Comparison of ENCODE assay signal across 8 cellular contexts in genomic region chr22:32474635-32475427, GRCh38. TPM values are rescaled to one million over a fixed set of nuclear protein-coding genes. Genes with fewer than 3 reads are reported as not detected.
DNase-seq lines count a peak whose midpoint lies in the region; ATAC-seq lines count a peak whose summit lies in the region.

Gene FBXO7 (plus strand): TSS chr22:32474811. CDS start chr22:32475003, 192 bp downstream.

- H3K9me3 Mint-ChIP-seq in activated CD8-positive, alpha-beta memory T cell treated with anti-CD3 and anti-CD28 coated beads, Interleukin-2, amount 10 ng/mL, durations not matched to agents 7 days and 5 days (ENCODE audit: low read depth) = no peaks in the 10 kb centered on the region

- H3K27me3 Mint-ChIP-seq in activated CD8-positive, alpha-beta memory T cell treated with anti-CD3 and anti-CD28 coated beads, Interleukin-2, amount 10 ng/mL, durations not matched to agents 7 days and 5 days = peaks cover 2% of the 10 kb centered on the region

- peaks cover 17% of the 10 kb centered on the region for H3K79me1 ChIP-seq in mesendoderm (ENCODE audit: low read length)

- peak within 1 kb of the TSS; percentile 99 for H3K56ac ChIP-seq in mesendoderm (ENCODE audit: low read length)

- H4K8ac ChIP-seq in mesendoderm (ENCODE audit: low read depth, low read length) = no peak within 1 kb of the TSS

- peaks cover 23% of the 10 kb centered on the region for H3K4me1 Mint-ChIP-seq in activated CD8-positive, alpha-beta memory T cell treated with anti-CD3 and anti-CD28 coated beads, Interleukin-2, amount 10 ng/mL, durations not matched to agents 7 days and 5 days

- H2BK120ac ChIP-seq in mesendoderm (ENCODE audit: low read depth, low read length) = peak within 1 kb of the TSS; percentile 84

- peak within 1 kb of the TSS; percentile 71 for H2BK5ac ChIP-seq in mesendoderm (ENCODE audit: low read length)

- peak within 1 kb of the TSS; percentile 75 for H3K23ac ChIP-seq in mesendoderm (ENCODE audit: low read length)

- no CpG with 5 or more reads among the region's 90 CpGs for WGBS in mesendoderm (ENCODE audit: extremely low coverage, insufficient coverage, low lambda C conversion rate)

- H3K36me3 Mint-ChIP-seq in activated CD8-positive, alpha-beta memory T cell treated with anti-CD3 and anti-CD28 coated beads, Interleukin-2, amount 10 ng/mL, durations not matched to agents 7 days and 5 days = peaks cover 10% of the 10 kb centered on the region

- peak; percentile 43 for ATAC-seq in GM19468 (IDR thresholded peaks at IDR 0.05; ENCODE audit: extremely low read depth, unreplicated experiment)
- peak; percentile 86 for ATAC-seq in activated CD8-positive, alpha-beta memory T cell treated with anti-CD3 and anti-CD28 coated beads, Interleukin-2, amount 10 ng/mL, durations not matched to agents 7 days and 5 days

- peak within 1 kb of the TSS; percentile 96 for H3K27ac Mint-ChIP-seq in activated CD8-positive, alpha-beta memory T cell treated with anti-CD3 and anti-CD28 coated beads, Interleukin-2, amount 10 ng/mL, durations not matched to agents 7 days and 5 days

- peak within 1 kb of the TSS; percentile 94 for H3K27ac ChIP-seq in mesendoderm (ENCODE audit: low read depth, low read length)

- peak within 1 kb of the TSS; percentile 7 for H2AK5ac ChIP-seq in mesendoderm (ENCODE audit: low read length)

- peak within 1 kb of the TSS; percentile 87 for H3K9ac ChIP-seq in endocrine pancreas (ENCODE audit: control insufficient read depth, insufficient read depth, low read length)
- H3K9ac ChIP-seq in mesendoderm (ENCODE audit: low read length) = peak within 1 kb of the TSS; percentile 87

- H3K36me3 ChIP-seq in endocrine pancreas (ENCODE audit: control insufficient read depth, insufficient read depth, low read length) (no peaks in the 10 kb centered on the region), mesendoderm (ENCODE audit: control insufficient read depth, insufficient read depth, low read length) (no peaks in the 10 kb centered on the region)

- no peak within 1 kb of the TSS for H2BK15ac ChIP-seq in mesendoderm (replicated peaks; ENCODE audit: low read depth)

- H4K5ac ChIP-seq in mesendoderm (ENCODE audit: low read length) = no peak within 1 kb of the TSS

- no peaks in the 10 kb centered on the region for H3K9me3 ChIP-seq in endocrine pancreas (ENCODE audit: control insufficient read depth, low read length)

- CTCF ChIA-PET in activated CD8-positive, alpha-beta memory T cell treated with anti-CD3 and anti-CD28 coated beads, Interleukin-2, amount 10 ng/mL, durations not matched to agents 7 days and 5 days (lab: Charles Lee) = interaction anchor here (0.6 to 4.1 kb wide), 14 partner anchors 11 to 722 kb away, joined by 3 to 19 read pairs (median 3); partner anchors contain the start of genes DEPDC5 and RTCB

- peak within 1 kb of the TSS; percentile 90 for H3K4me2 ChIP-seq in mesendoderm (ENCODE audit: low read length)

- H3K4me1 ChIP-seq in endocrine pancreas (ENCODE audit: control insufficient read depth, insufficient read depth, low read length) (peaks cover 11% of the 10 kb centered on the region), mesendoderm (ENCODE audit: control insufficient read depth, low read depth, low read length) (no peaks in the 10 kb centered on the region)

- peak; percentile 81 for DNase-seq in CMK (ENCODE audit: low read depth)
- DNase-seq in HT1080 (ENCODE audit: low read depth) = peak; percentile 88
- peak; percentile 75 for DNase-seq in NOMO-1 treated with dmso at 0.1 percent for 144 hours (lab: John Stamatoyannopoulos, UW; ENCODE audit: unreplicated experiment)
- peak; percentile 91 for DNase-seq in activated CD8-positive, alpha-beta memory T cell treated with anti-CD3 and anti-CD28 coated beads, Interleukin-2, amount 10 ng/mL, durations not matched to agents 7 days and 5 days
- peak; percentile 95 for DNase-seq in mesendoderm
- DNase-seq in stimulated activated CD8-positive, alpha-beta memory T cell treated with anti-CD3 and anti-CD28 coated beads, Interleukin-15, amount 100 ng/mL, for 1 hour (ENCODE audit: low read depth) = peak; percentile 71

- H3K27me3 ChIP-seq in endocrine pancreas (ENCODE audit: control insufficient read depth, insufficient read depth, low read length) = no peaks in the 10 kb centered on the region
- H3K27me3 ChIP-seq in mesendoderm (ENCODE audit: insufficient read depth, low read length, poor library complexity) = no peaks in the 10 kb centered on the region

- H3K4me3 ChIP-seq in endocrine pancreas (ENCODE audit: control insufficient read depth, insufficient read depth, low read length) (peak within 1 kb of the TSS; percentile 94), mesendoderm (ENCODE audit: low read length) (peak within 1 kb of the TSS; percentile 83)

- H3K79me2 ChIP-seq in mesendoderm (ENCODE audit: control insufficient read depth, insufficient read depth, low read length) = peaks cover 27% of the 10 kb centered on the region

- peak within 1 kb of the TSS; percentile 92 for H3K4me3 Mint-ChIP-seq in activated CD8-positive, alpha-beta memory T cell treated with anti-CD3 and anti-CD28 coated beads, Interleukin-2, amount 10 ng/mL, durations not matched to agents 7 days and 5 days

- peak within 1 kb of the TSS; percentile 98 for H3K18ac ChIP-seq in mesendoderm (ENCODE audit: low read length)

- peak within 1 kb of the TSS; percentile 93 for H3K4ac ChIP-seq in mesendoderm (ENCODE audit: low read depth, low read length)

RNA-seq across cellular contexts. Expression of gene FBXO7, which starts in this region (rescaled TPM):
- total RNA-seq in HT1080 (2014; rRNA removed; shearing (Covaris generic)) = 79.0 and 96.7 TPM in 2 replicates
- polyA plus RNA-seq in HT1080 (2015; cell fraction: cytosol; rRNA removed) = 73.5 and 78.5 TPM in 2 replicates
- 53.7 and 57.1 TPM in 2 replicates for polyA plus RNA-seq in HT1080 (2015; cell fraction: nucleus; rRNA removed)
- 100 to 1,000 TPM in 1 of 2 experiments, 10 to 100 TPM in 1; 98.9 to 108 TPM for total RNA-seq in activated CD8-positive, alpha-beta memory T cell treated with anti-CD3 and anti-CD28 coated beads, Interleukin-2, amount 10 ng/mL, durations not matched to agents 7 days and 5 days
- 53.6 TPM for polyA plus RNA-seq in mesendoderm (2013, experiment 1 of 2)
- 53.9 TPM for polyA plus RNA-seq in mesendoderm (2013, experiment 2 of 2)

Comparison
In these comparisons a context has a peak if more than half of its experiments do, and no peak if none do; other contexts are left out.
1. Peak in every context shown above with its lines: DNase-seq, ATAC-seq, H3K4me3 ChIP-seq and H3K27ac ChIP-seq.